ENCODE assay signal across 13 cellular contexts in genomic region chr6:16243055-16243454, GRCh38. TPM values are rescaled to one million over a fixed set of nuclear protein-coding genes. Genes with fewer than 3 reads are reported as not detected.
DNase-seq lines count a peak whose midpoint lies in the region; ATAC-seq, FAIRE-seq and TF ChIP-seq lines count a peak whose summit lies in the region.
"Had no signal": no experiment of that assay in that cellular context is flagged by ENCODE, and none has a peak within 500 bp of the region (broad histone marks: within the 10 kb centered on the region; RNA-seq: fewer than 3 reads in every experiment).

No MANE protein-coding gene starts in this region.

- H3K27ac Mint-ChIP-seq in activated CD4-positive, alpha-beta memory T cell treated with anti-CD3 and anti-CD28 coated beads for 36 hours, result no peak overlapping the region
- H3K27ac Mint-ChIP-seq: activated T-cell treated with anti-CD3 and anti-CD28 coated beads, Interleukin-2, amount 50 U/mL, for 24 hours; H9 had no signal

- H3K27me3 ChIP-seq in K562 (ENCODE audit: control insufficient read depth in 2 of 2, insufficient read depth in 2 of 2, low read length in 2 of 2), result no peaks in the 10 kb centered on the region
- H3K27me3 ChIP-seq in heart right ventricle, result no peaks in the 10 kb centered on the region
- no peaks in the 10 kb centered on the region for H3K27me3 ChIP-seq in stomach

- ATAC-seq in K562 (no peak), heart right ventricle (peak in 4 of 8 donors; percentile 14 to 58 (median 34)), HG02938 (IDR thresholded peaks at IDR 0.05; ENCODE audit: unreplicated experiment) (no peak), HG03097 (IDR thresholded peaks at IDR 0.05; ENCODE audit: low FRiP score, unreplicated experiment) (no peak), GM21526 (IDR thresholded peaks at IDR 0.05; ENCODE audit: low FRiP score, unreplicated experiment) (no peak)

- H3K9me1 ChIP-seq in K562 (ENCODE audit: control insufficient read depth, insufficient read depth, low read length), result no peaks in the 10 kb centered on the region

- H3K4me3 ChIP-seq in K562 (no peak overlapping the region), heart right ventricle (no peak overlapping the region), stomach (no peak overlapping the region)

- in situ Hi-C loops in K562 (cut with MboI), result no loop called here

- H3K4me1 ChIP-seq in K562 (replicated peaks in 1 of 2; ENCODE audit: control insufficient read depth in 2 of 2, insufficient read depth in 2 of 2, low read length in 2 of 2) (peaks cover 32 to 40% of the 10 kb centered on the region in 2 experiments), heart right ventricle (peaks cover 18 to 79% (median 49%) of the 10 kb centered on the region in 9 donors), stomach (peaks cover 33 to 58% (median 43%) of the 10 kb centered on the region in 4 donors)

- H3K9me3 ChIP-seq in K562 (replicated peaks; ENCODE audit: control insufficient read depth, insufficient read depth, low read depth, low read length), result no peaks in the 10 kb centered on the region
- no peaks in the 10 kb centered on the region for H3K9me3 ChIP-seq in heart right ventricle
- H3K9me3 ChIP-seq in stomach, result no peaks in the 10 kb centered on the region

- peak; percentile 93 for DNase-seq in LHCN-M2 (ENCODE audit: low read depth)
- no peak for DNase-seq in K562 (ENCODE audit: extremely low read depth in 1 of 4, low spot score in 3 of 4)
- DNase-seq in heart right ventricle, result no peak
- DNase-seq in stomach, result peak; percentile 41
- DNase-seq in activated CD4-positive, alpha-beta memory T cell treated with anti-CD3 and anti-CD28 coated beads for 36 hours, result no peak
- DNase-seq: activated T-cell treated with anti-CD3 and anti-CD28 coated beads, Interleukin-2, amount 50 U/mL, for 24 hours; H9; stimulated activated naive CD4-positive, alpha-beta T cell had no signal

- H3K27me3 Mint-ChIP-seq in activated CD4-positive, alpha-beta memory T cell treated with anti-CD3 and anti-CD28 coated beads for 36 hours, result peaks cover 21% of the 10 kb centered on the region

- peak overlapping the region in 1 of 2 experiments; percentile 2; a peak in 1 of 4 replicates for H3K9ac ChIP-seq in K562 (ENCODE audit: insufficient read depth in 1 of 2, low read depth in 2 of 2, low read length in 2 of 2)

- H2AFZ ChIP-seq in K562 (ENCODE audit: low read depth, low read length), result no peak overlapping the region

- no peak for TF ChIP-seq RAD21 in K562 (CRISPR knock-in tag; conservative IDR thresholded peaks at IDR 0.05 in 1 of 2, IDR thresholded peaks at IDR 0.05 in 1 of 2)

- no peak for FAIRE-seq in K562 (lab: Jason Lieb, UNC)
- FAIRE-seq: TTC549 had no signal

- H3K27ac ChIP-seq in K562 (ENCODE audit: extremely low read depth, low read depth, low read length) (no peak overlapping the region), heart right ventricle (peak overlapping the region; percentile 30 to 94 (median 86)), stomach (peak overlapping the region in 1 of 5 donors; percentile 72)

- H3K36me3 Mint-ChIP-seq in activated CD4-positive, alpha-beta memory T cell treated with anti-CD3 and anti-CD28 coated beads for 36 hours, result no peaks in the 10 kb centered on the region

- no peak for TF ChIP-seq CTCF in K562 (IDR thresholded peaks at IDR 0.05 in 2 of 3, conservative IDR thresholded peaks at IDR 0.05 in 1 of 3; ENCODE audit: insufficient read depth in 2 of 3, low read depth in 1 of 3, low read length in 3 of 3)
- no peak for TF ChIP-seq CTCF in heart right ventricle (IDR thresholded peaks at IDR 0.05)
- no peak for TF ChIP-seq CTCF in stomach (IDR thresholded peaks at IDR 0.05)

- intact Hi-C loops in K562 (cut with micrococcal nuclease), result no loop called here
- intact Hi-C loops in heart right ventricle (cut with DNase I), result loop anchor here in 3 of 10 donors (2.0 to 5.0 kb wide), 3 partner anchors 34 to 79 kb away; no protein-coding TSS in a partner anchor
- intact Hi-C loops in stomach (cut with DNase I; ENCODE audit: low total_unique reads), result no loop called here
- intact Hi-C loops in activated CD4-positive, alpha-beta memory T cell treated with anti-CD3 and anti-CD28 coated beads for 36 hours (cut with micrococcal nuclease), result no loop called here

- no peak overlapping the region for H3K4me3 Mint-ChIP-seq in activated CD4-positive, alpha-beta memory T cell treated with anti-CD3 and anti-CD28 coated beads for 36 hours
- H3K4me3 Mint-ChIP-seq: activated T-cell treated with anti-CD3 and anti-CD28 coated beads, Interleukin-2, amount 50 U/mL, for 24 hours; central memory CD8-positive, alpha-beta T cell; H9 had no signal

- TF ChIP-seq POLR2A in K562 (conservative IDR thresholded peaks at IDR 0.05), result no peak
- no peak for TF ChIP-seq POLR2A in stomach (IDR thresholded peaks at IDR 0.05)

- no peaks in the 10 kb centered on the region for H3K9me3 Mint-ChIP-seq in activated CD4-positive, alpha-beta memory T cell treated with anti-CD3 and anti-CD28 coated beads for 36 hours
- H3K9me3 Mint-ChIP-seq: activated T-cell treated with anti-CD3 and anti-CD28 coated beads, Interleukin-2, amount 50 U/mL, for 24 hours; central memory CD8-positive, alpha-beta T cell; H9 had no signal

- H3K4me2 ChIP-seq in K562 (ENCODE audit: insufficient read depth, low read length), result no peak overlapping the region

- H3K4me1 Mint-ChIP-seq in activated CD4-positive, alpha-beta memory T cell treated with anti-CD3 and anti-CD28 coated beads for 36 hours (ENCODE audit: low read depth), result peaks cover 6% of the 10 kb centered on the region

- POLR2A ChIA-PET in K562 (lab: Yijun Ruan, JAX), result interaction anchor here (0.6 to 7.5 kb wide), 4 partner anchors 13 to 23 kb away, joined by 3 to 116 read pairs (median 9); no protein-coding TSS in a partner anchor
- POLR2A ChIA-PET in activated CD4-positive, alpha-beta memory T cell treated with anti-CD3 and anti-CD28 coated beads for 36 hours (lab: Charles Lee), result no interaction called here

- H3K36me3 ChIP-seq in K562 (ENCODE audit: control insufficient read depth, insufficient read depth, low read length) (peaks cover 48% of the 10 kb centered on the region), heart right ventricle (peaks cover 0 to 17% (median 6%) of the 10 kb centered on the region in 9 donors), stomach (peaks cover 4 to 22% (median 12%) of the 10 kb centered on the region in 4 donors)

- peaks cover 9% of the 10 kb centered on the region; the same call in 1 of the 2 replicates for H4K20me1 ChIP-seq in K562 (replicated peaks; ENCODE audit: control insufficient read depth, insufficient read depth, low read length)

- no TSS peak for BruUV-seq in K562 (replicated peaks; lab: Mats Ljungman, UMichigan)

- WGBS in K562 (ENCODE audit: insufficient coverage, low coverage, missing lambda C conversion rate), result 68% methylated on average over 8 of the region's 8 CpGs
- 51 to 57% methylated on average over 8 of the region's 8 CpGs for WGBS in heart right ventricle, 2 donors
- 41 to 51% (median 47%) methylated on average over 8 of the region's 8 CpGs for WGBS in stomach, 5 donors

- TF ChIP-seq EP300 in K562 (IDR thresholded peaks at IDR 0.05; ENCODE audit: low read length), result no peak
- TF ChIP-seq EP300 in stomach (IDR thresholded peaks at IDR 0.05), result no peak

- CTCF ChIA-PET in K562 (lab: Yijun Ruan, JAX; ENCODE audit: low intra/inter-chr PET ratio), result no interaction called here
- CTCF ChIA-PET in activated CD4-positive, alpha-beta memory T cell treated with anti-CD3 and anti-CD28 coated beads for 36 hours (lab: Charles Lee), result no interaction called here

- H3K79me2 ChIP-seq in K562 (ENCODE audit: control insufficient read depth, insufficient read depth, low read length), result peaks cover 71% of the 10 kb centered on the region

TF ChIP-seq in K562, 482 proteins besides CTCF, POLR2A, EP300 and RAD21 (continues in another document):
- TF ChIP-seq ZBTB33 (CRISPR knock-in tag; IDR thresholded peaks at IDR 0.05) (peak; percentile 94), NFRKB (IDR thresholded peaks at IDR 0.05; ENCODE audit: low read depth) (no peak)

RNA-seq across cellular contexts. Expression of gene GMPR, which starts 4.7 kb away (rescaled TPM):
- 4.9 and 6.0 TPM in 2 replicates for total RNA-seq in LHCN-M2 (2014; rRNA removed)
- polyA plus RNA-seq in LHCN-M2 (2012), result 11.8 TPM
- 58.9 and 89.1 TPM in 2 replicates for total RNA-seq in K562 (2011; cell fraction: chromatin; rRNA removed; ENCODE audit: low replicate concordance)
- total RNA-seq in K562 (2011; cell fraction: nucleolus; rRNA removed), result 52.6 and 53.0 TPM in 2 replicates
- 58.1 and 58.7 TPM in 2 replicates for total RNA-seq in K562 (2011; cell fraction: nucleoplasm; rRNA removed)
- 42.5 and 46.2 TPM in 2 replicates for total RNA-seq in K562 (2014; rRNA removed)
- 34.1 and 34.6 TPM in 2 replicates for total RNA-seq in K562 (2014; rRNA removed; fragmentation: Illumina TruSeq; extraction: Trizol)
- total RNA-seq in K562 (2015; rRNA removed; fragmentation: Illumina TruSeq; extraction: Trizol), result 52.9 and 53.5 TPM in 2 replicates
- 64.1 and 73.7 TPM in 2 replicates for total RNA-seq in K562 (2021)
- 66.7 and 72.1 TPM in 2 replicates for polyA plus RNA-seq in K562 (2011; rRNA removed)
- 97.7 and 111 TPM in 2 replicates for polyA plus RNA-seq in K562 (2011; cell fraction: cytosol; rRNA removed)
- polyA plus RNA-seq in K562 (2011; cell fraction: nucleus; rRNA removed), result 50.2 and 57.5 TPM in 2 replicates
- 80.2 and 117 TPM in 2 replicates for polyA plus RNA-seq in K562 (2012)
- polyA plus RNA-seq in K562 (2014; fragmentation: Illumina TruSeq; extraction: Trizol), result 83.7 and 85.6 TPM in 2 replicates
- 10 to 100 TPM; 42.0 to 47.8 TPM for polyA plus RNA-seq in K562 (2014; fragmentation: Nextera tagmentation; extraction: Ambion mirVana)
- polyA plus RNA-seq in K562 (2014; rRNA removed), result 45.6 and 49.8 TPM in 2 replicates
- polyA minus RNA-seq in K562 (2011; rRNA and poly(A)+ RNA removed), result 82.0 and 85.1 TPM in 2 replicates
- 38.0 and 45.0 TPM in 2 replicates for polyA minus RNA-seq in K562 (2011; cell fraction: cytosol; rRNA and poly(A)+ RNA removed)
- 26.5 and 45.9 TPM in 2 replicates for polyA minus RNA-seq in K562 (2011; cell fraction: nucleus; rRNA and poly(A)+ RNA removed)
- 100 to 1,000 TPM in 4 of 10 donors, 10 to 100 TPM in 6; 74.1 to 139 (median 96.8) TPM for total RNA-seq in heart right ventricle
- 100 to 1,000 TPM; 161 to 334 TPM for polyA plus RNA-seq in heart right ventricle
- 10 to 100 TPM in 3 of 5 donors, 1 to 10 TPM in 2; 9.8 to 32.7 (median 11.9) TPM for total RNA-seq in stomach
- 10 to 100 TPM; 24.5 to 46.3 (median 30.1) TPM for polyA plus RNA-seq in stomach
- total RNA-seq in activated CD4-positive, alpha-beta memory T cell treated with anti-CD3 and anti-CD28 coated beads for 36 hours, result under 1 TPM; 0.68 to 0.97 TPM

Comparison
In these comparisons a context has a peak if more than half of its experiments do, and no peak if none do; other contexts are left out.
1. DNase-seq: peak in LHCN-M2 (single experiment) and stomach (single experiment); none in K562 (0 of 4), heart right ventricle (0 of 2) and activated CD4-positive, alpha-beta memory T cell treated with anti-CD3 and anti-CD28 coated beads for 36 hours (single experiment).